ENCODE assay signal across 8 cellular contexts in genomic region chr2:100818606-100819364, GRCh38. TPM values are rescaled to one million over a fixed set of nuclear protein-coding genes. Genes with fewer than 3 reads are reported as not detected.
DNase-seq lines count a peak whose midpoint lies in the region; ATAC-seq and TF ChIP-seq lines count a peak whose summit lies in the region.

No MANE protein-coding gene starts in this region.

- CTCF ChIA-PET in Panc1 (lab: Charles Lee): interaction anchor here (0.5 kb wide), 1 partner anchor 772 kb away, joined by 6 read pairs; no protein-coding TSS in a partner anchor
- CTCF ChIA-PET in mammary epithelial cell (lab: Charles Lee; ENCODE audit: low non-redundant PET): interaction anchor here (0.6 to 0.7 kb wide), 2 partner anchors 77 to 87 kb away, joined by 3 to 4 read pairs; no protein-coding TSS in a partner anchor
- CTCF ChIA-PET in OCI-LY7 (lab: Charles Lee; ENCODE audit: unreplicated experiment): no interaction called here

- no peaks in the 10 kb centered on the region for H3K9me2 ChIP-seq in OCI-LY7 (ENCODE audit: insufficient read depth, low read length)

- dilution Hi-C loops in mammary epithelial cell (cut with HindIII; ENCODE audit: low sequenced_read_pairs): no loop called here

- H3K27me3 ChIP-seq in Panc1 (ENCODE audit: control insufficient read depth, insufficient read depth, low read length) (no peaks in the 10 kb centered on the region), mammary epithelial cell (ENCODE audit: insufficient read depth, low read length) (no peaks in the 10 kb centered on the region), iPS-20b (ENCODE audit: insufficient read depth, low read length) (peaks cover 70% of the 10 kb centered on the region), skeletal muscle satellite cell (ENCODE audit: control insufficient read depth, insufficient read depth, low read length) (no peaks in the 10 kb centered on the region)

- TF ChIP-seq CTCF in Panc1 (IDR thresholded peaks at IDR 0.05) (peak; percentile 77), mammary epithelial cell (conservative IDR thresholded peaks at IDR 0.05 in 1 of 2, IDR thresholded peaks at IDR 0.05 in 1 of 2; ENCODE audit: extremely low read depth in 1 of 2, insufficient read depth in 1 of 2, low read depth in 1 of 2, low read length in 2 of 2) (peak in 1 of 2 donors; percentile 35), OCI-LY7 (conservative IDR thresholded peaks at IDR 0.05; ENCODE audit: low read length) (no peak)

- 5% methylated on average over 17 of the region's 50 CpGs for WGBS in mammary epithelial cell (ENCODE audit: low coverage, missing lambda C conversion rate)

- H3K27ac ChIP-seq in Panc1 (ENCODE audit: low read length) (peak overlapping the region; percentile 77), mammary epithelial cell (ENCODE audit: insufficient read depth, low read depth, low read length) (peak overlapping the region; percentile 93), iPS-20b (ENCODE audit: low read length) (no peak overlapping the region), OCI-LY7 (ENCODE audit: low read depth, low read length, poor library complexity, severe bottlenecking) (no peak overlapping the region)

- H2AFZ ChIP-seq in mammary epithelial cell (ENCODE audit: low read depth, low read length) (peak overlapping the region; percentile 76), OCI-LY7 (ENCODE audit: low read length) (no peak overlapping the region)

- H3K9ac ChIP-seq in mammary epithelial cell (ENCODE audit: insufficient read depth, low read length) (peak overlapping the region; percentile 88), iPS-20b (ENCODE audit: low read depth, low read length) (no peak overlapping the region), skeletal muscle satellite cell (ENCODE audit: low read depth, low read length) (peak overlapping the region; percentile 93)

- no TSS peak for BruUV-seq in Panc1 (replicated peaks; lab: Mats Ljungman, UMichigan)
- no TSS peak for BruUV-seq in mammary epithelial cell (replicated peaks; lab: Mats Ljungman, UMichigan)
- no TSS peak for BruUV-seq in OCI-LY7 (replicated peaks; lab: Mats Ljungman, UMichigan)

- ATAC-seq in Panc1: peak; percentile 67
- ATAC-seq in GM18498 (IDR thresholded peaks at IDR 0.05; ENCODE audit: unreplicated experiment): no peak

- H3K36me3 ChIP-seq in Panc1 (ENCODE audit: control insufficient read depth, insufficient read depth, low read length) (no peaks in the 10 kb centered on the region; the same call in 1 of the 2 replicates), mammary epithelial cell (ENCODE audit: insufficient read depth, low read length) (no peaks in the 10 kb centered on the region), iPS-20b (ENCODE audit: insufficient read depth, low read depth, low read length) (no peaks in the 10 kb centered on the region), skeletal muscle satellite cell (ENCODE audit: insufficient read depth, low read length) (no peaks in the 10 kb centered on the region), OCI-LY7 (ENCODE audit: insufficient read depth, low read length) (no peaks in the 10 kb centered on the region)

- POLR2A ChIA-PET in Panc1 (lab: Charles Lee): interaction anchor here (0.6 to 0.7 kb wide), 3 partner anchors 97 to 336 kb away, joined by 3 to 6 read pairs (median 4); no protein-coding TSS in a partner anchor
- POLR2A ChIA-PET in OCI-LY7 (lab: Charles Lee): no interaction called here

- H3K4me2 ChIP-seq in mammary epithelial cell (ENCODE audit: insufficient read depth, low read depth, low read length) (peak overlapping the region; percentile 99), skeletal muscle satellite cell (ENCODE audit: low read length) (peak overlapping the region; percentile 92), OCI-LY7 (ENCODE audit: low read length) (no peak overlapping the region)

- peak overlapping the region; percentile 74 to 77 for H3K4me3 ChIP-seq in Panc1 (ENCODE audit: low read depth in 2 of 2, low read length in 2 of 2)
- peak overlapping the region; percentile 51 to 89 (median 77) for H3K4me3 ChIP-seq in mammary epithelial cell (replicated peaks in 1 of 3; ENCODE audit: insufficient read depth in 1 of 3, low read depth in 2 of 3, low read length in 3 of 3)
- H3K4me3 ChIP-seq in iPS-20b (ENCODE audit: low read length): peak overlapping the region; percentile 69
- H3K4me3 ChIP-seq in skeletal muscle satellite cell (ENCODE audit: low read length): peak overlapping the region; percentile 77
- no peak overlapping the region for H3K4me3 ChIP-seq in OCI-LY7 (ENCODE audit: low read depth, low read length, poor library complexity, severe bottlenecking)

- H3K4me1 ChIP-seq in Panc1 (ENCODE audit: control insufficient read depth, insufficient read depth, low read length) (peaks cover 26% of the 10 kb centered on the region), mammary epithelial cell (ENCODE audit: insufficient read depth, low read length) (peaks cover 28% of the 10 kb centered on the region), iPS-20b (ENCODE audit: insufficient read depth, low read length) (peaks cover 10% of the 10 kb centered on the region; the same call in 1 of the 2 replicates), skeletal muscle satellite cell (ENCODE audit: control insufficient read depth, insufficient read depth, low read length) (peaks cover 37% of the 10 kb centered on the region), OCI-LY7 (ENCODE audit: insufficient read depth, low read length, poor library complexity, severe bottlenecking) (no peaks in the 10 kb centered on the region)

- in situ Hi-C loops in Panc1 (cut with HindIII; ENCODE audit: low pct_unique_long_range_greater_than_20kb, low sequenced_read_pairs): no loop called here
- in situ Hi-C loops in mammary epithelial cell (cut with MboI; ENCODE audit: low sequenced_read_pairs in 2 of 2): no loop called here

- no peaks in the 10 kb centered on the region for H4K20me1 ChIP-seq in mammary epithelial cell (ENCODE audit: insufficient read depth, low read length)
- no peaks in the 10 kb centered on the region for H4K20me1 ChIP-seq in OCI-LY7 (ENCODE audit: insufficient read depth, low read length)

- H3K79me2 ChIP-seq in mammary epithelial cell (ENCODE audit: insufficient read depth, low read length) (peaks cover 43% of the 10 kb centered on the region), OCI-LY7 (ENCODE audit: insufficient read depth, low read depth, low read length) (no peaks in the 10 kb centered on the region)

- intact Hi-C loops in Panc1 (cut with micrococcal nuclease; ENCODE audit: unreplicated experiment): loop anchor here (5.0 kb wide), 1 partner anchor 206 kb away; no protein-coding TSS in a partner anchor
- intact Hi-C loops in mammary epithelial cell (cut with micrococcal nuclease): loop anchor here (1.0 to 2.0 kb wide), 4 partner anchors 17 to 166 kb away; no protein-coding TSS in a partner anchor
- intact Hi-C loops in OCI-LY7 (cut with micrococcal nuclease; ENCODE audit: unreplicated experiment): no loop called here

- DNase-seq in EH (ENCODE audit: low read depth) (peak; percentile 82), Panc1 (ENCODE audit: low read depth, low spot score) (no peak), mammary epithelial cell (peak; percentile 76), OCI-LY7 (ENCODE audit: low spot score) (no peak), KG1 (lab: John Stamatoyannopoulos, UW) (no peak)

- H3K9me3 ChIP-seq in Panc1 (ENCODE audit: control insufficient read depth, insufficient read depth, low read depth, low read length) (no peaks in the 10 kb centered on the region), mammary epithelial cell (replicated peaks; ENCODE audit: insufficient read depth, low read length) (no peaks in the 10 kb centered on the region), iPS-20b (ENCODE audit: insufficient read depth, low read depth, low read length) (no peaks in the 10 kb centered on the region), skeletal muscle satellite cell (replicated peaks; ENCODE audit: low read length) (no peaks in the 10 kb centered on the region), OCI-LY7 (ENCODE audit: low read length) (no peaks in the 10 kb centered on the region)

RNA-seq across cellular contexts. Expression of gene NPAS2, which starts 1.2 kb away (rescaled TPM):
- total RNA-seq in Panc1 (2021; ENCODE audit: unreplicated experiment) (72.8 TPM), mammary epithelial cell (100 to 1,000 TPM in 1 of 2 donors, 10 to 100 TPM in 1; 81.3 to 116 TPM), OCI-LY7 (2022) (not detected in 2 replicates)
- 140 TPM for polyA plus RNA-seq in Panc1 (2012; ENCODE audit: insufficient read length)
- 50.5 TPM for polyA plus RNA-seq in mammary epithelial cell
- 128 TPM for polyA minus RNA-seq in mammary epithelial cell
- 7.4 and 8.9 TPM in 2 replicates for total RNA-seq in skeletal muscle satellite cell (2012; rRNA removed)
- not detected in 2 replicates for total RNA-seq in OCI-LY7 (2014; rRNA removed; shearing (Covaris generic))

Comparison
In these comparisons a context has a peak if more than half of its experiments do, and no peak if none do; other contexts are left out.
1. DNase-seq: peak in EH (single experiment) and mammary epithelial cell (single experiment); none in Panc1 (single experiment), OCI-LY7 (single experiment) and KG1 (single experiment).
2. H3K27ac ChIP-seq: peak in Panc1 (single experiment) and mammary epithelial cell (single experiment); none in iPS-20b (single experiment) and OCI-LY7 (single experiment).
3. RNA of gene NPAS2, which starts 1.2 kb away (total RNA-seq): 81.3 to 116 TPM in mammary epithelial cell and 72.8 TPM in Panc1 (single experiment); not detected in OCI-LY7; every median in the first group is over 10 times any median in the second.